In genomic region chr22:37803195-37803635, GRCh38 we compare ENCODE assay signal across 9 cellular contexts. TPM values are rescaled to one million over a fixed set of nuclear protein-coding genes. Genes with fewer than 3 reads are reported as not detected.
DNase-seq lines count a peak whose midpoint lies in the region; ATAC-seq lines count a peak whose summit lies in the region.
"Had no signal": no experiment of that assay in that cellular context is flagged by ENCODE, and none has a peak within 500 bp of the region (broad histone marks: within the 10 kb centered on the region; RNA-seq: fewer than 3 reads in every experiment).

No MANE protein-coding gene starts in this region.

- ATAC-seq in central memory CD8-positive, alpha-beta T cell (replicated peaks; ENCODE audit: extremely low read depth, poor library complexity, severe bottlenecking) = no peak
- no peak for ATAC-seq in naive thymus-derived CD8-positive, alpha-beta T cell
- ATAC-seq in GM21737 (IDR thresholded peaks at IDR 0.05; ENCODE audit: unreplicated experiment) = no peak
- no peak for ATAC-seq in GM19452 (IDR thresholded peaks at IDR 0.05; ENCODE audit: unreplicated experiment)

- H3K27me3 Mint-ChIP-seq in CD4-positive, alpha-beta memory T cell = peaks cover 24 to 28% of the 10 kb centered on the region in 2 donors
- peaks cover 56% of the 10 kb centered on the region for H3K27me3 Mint-ChIP-seq in central memory CD8-positive, alpha-beta T cell
- H3K27me3 Mint-ChIP-seq in naive thymus-derived CD8-positive, alpha-beta T cell = peaks cover 17 to 44% (median 40%) of the 10 kb centered on the region in 5 donors

- peaks cover 11% of the 10 kb centered on the region for H3K27me3 ChIP-seq in CD4-positive, alpha-beta memory T cell (ENCODE audit: insufficient read depth, low read length)

- no peaks in the 10 kb centered on the region for H3K9me3 Mint-ChIP-seq in CD4-positive, alpha-beta memory T cell
- no peaks in the 10 kb centered on the region for H3K9me3 Mint-ChIP-seq in central memory CD8-positive, alpha-beta T cell
- peaks cover 0 to 2% (median 0%) of the 10 kb centered on the region in 9 donors for H3K9me3 Mint-ChIP-seq in naive thymus-derived CD8-positive, alpha-beta T cell

- peak overlapping the region in 3 of 7 donors; percentile 8 to 66 (median 50) for H3K27ac Mint-ChIP-seq in CD4-positive, alpha-beta memory T cell
- H3K27ac Mint-ChIP-seq in central memory CD8-positive, alpha-beta T cell (ENCODE audit: low read depth) = no peak overlapping the region
- no peak overlapping the region for H3K27ac Mint-ChIP-seq in naive thymus-derived CD8-positive, alpha-beta T cell

- no peak for DNase-seq in CD4-positive, alpha-beta memory T cell
- DNase-seq in NCI-H146 treated with DMSO at 0.1 percent for 48 hours (lab: John Stamatoyannopoulos, UW; ENCODE audit: unreplicated experiment) = peak; percentile 53
- DNase-seq in central memory CD8-positive, alpha-beta T cell (ENCODE audit: low spot score in 2 of 2) = no peak
- no peak for DNase-seq in naive thymus-derived CD8-positive, alpha-beta T cell
- DNase-seq in NCI-H187 (lab: John Stamatoyannopoulos, UW) = no peak
- DNase-seq in amniotic stem cell (lab: John Stamatoyannopoulos, UW) = no peak
- DNase-seq: activated naive CD4-positive, alpha-beta T cell treated with anti-CD3 and anti-CD28 coated beads, Interleukin-2, amount 50 U/mL, for 16 hours had no signal

- peaks cover 16 to 51% (median 36%) of the 10 kb centered on the region in 4 donors for H3K4me1 Mint-ChIP-seq in CD4-positive, alpha-beta memory T cell
- H3K4me1 Mint-ChIP-seq in central memory CD8-positive, alpha-beta T cell = peaks cover 33% of the 10 kb centered on the region
- peaks cover 18 to 47% (median 38%) of the 10 kb centered on the region in 4 donors for H3K4me1 Mint-ChIP-seq in naive thymus-derived CD8-positive, alpha-beta T cell

- peak overlapping the region; percentile 16 to 36 for H3K4me3 ChIP-seq in CD4-positive, alpha-beta memory T cell (ENCODE audit: low read length in 2 of 2)

- H3K36me3 ChIP-seq in CD4-positive, alpha-beta memory T cell (ENCODE audit: insufficient read depth, low read length) = no peaks in the 10 kb centered on the region

- no peak overlapping the region for H3K27ac ChIP-seq in CD4-positive, alpha-beta memory T cell (ENCODE audit: low read depth, low read length)

- CTCF ChIA-PET in CD4-positive, alpha-beta memory T cell (lab: Charles Lee; ENCODE audit: partially characterized antibody) = no interaction called here

- H3K4me3 Mint-ChIP-seq in CD4-positive, alpha-beta memory T cell = peak overlapping the region; percentile 68 to 89 (median 79)
- H3K4me3 Mint-ChIP-seq in central memory CD8-positive, alpha-beta T cell = peak overlapping the region; percentile 59
- peak overlapping the region; percentile 57 to 83 (median 76) for H3K4me3 Mint-ChIP-seq in naive thymus-derived CD8-positive, alpha-beta T cell

- H3K36me3 Mint-ChIP-seq in CD4-positive, alpha-beta memory T cell = no peaks in the 10 kb centered on the region
- peaks cover 5% of the 10 kb centered on the region for H3K36me3 Mint-ChIP-seq in central memory CD8-positive, alpha-beta T cell (ENCODE audit: insufficient read depth)
- peaks cover 0 to 3% (median 0%) of the 10 kb centered on the region in 3 donors for H3K36me3 Mint-ChIP-seq in naive thymus-derived CD8-positive, alpha-beta T cell

- POLR2A ChIA-PET in CD4-positive, alpha-beta memory T cell (lab: Charles Lee; ENCODE audit: partially characterized antibody) = interaction anchor here (1.2 kb wide), 1 partner anchor 15 kb away, joined by 3 read pairs; no protein-coding TSS in a partner anchor
- POLR2A ChIA-PET in naive thymus-derived CD8-positive, alpha-beta T cell (lab: Charles Lee) = no interaction called here

- peaks cover 54% of the 10 kb centered on the region for H3K4me1 ChIP-seq in CD4-positive, alpha-beta memory T cell (ENCODE audit: insufficient read depth, low read length)

- no peaks in the 10 kb centered on the region for H3K9me3 ChIP-seq in CD4-positive, alpha-beta memory T cell (ENCODE audit: control insufficient read depth in 1 of 2, low read length in 2 of 2)

- intact Hi-C loops in CD4-positive, alpha-beta memory T cell (cut with micrococcal nuclease) = no loop called here

RNA-seq across cellular contexts. Expression of gene GCAT, which starts 4.5 kb away (rescaled TPM):
- 1 to 10 TPM; 3.4 to 4.4 TPM for total RNA-seq in CD4-positive, alpha-beta memory T cell
- 1 to 10 TPM; 2.9 to 6.8 TPM for polyA plus RNA-seq in CD4-positive, alpha-beta memory T cell
- 1 to 10 TPM; 1.8 to 2.3 TPM for total RNA-seq in naive thymus-derived CD8-positive, alpha-beta T cell
- 1 to 10 TPM; 4.0 to 7.6 (median 7.1) TPM for polyA plus RNA-seq in naive thymus-derived CD8-positive, alpha-beta T cell

RNA-seq across cellular contexts. Expression of gene GALR3, which starts 20.0 kb away (rescaled TPM):
- total RNA-seq in CD4-positive, alpha-beta memory T cell = not detected
- polyA plus RNA-seq in CD4-positive, alpha-beta memory T cell = not detected
- not detected for total RNA-seq in naive thymus-derived CD8-positive, alpha-beta T cell
- polyA plus RNA-seq in naive thymus-derived CD8-positive, alpha-beta T cell = not detected

RNA-seq across cellular contexts. Expression of gene ANKRD54, which starts 40.9 kb away (rescaled TPM):
- total RNA-seq in CD4-positive, alpha-beta memory T cell = 10 to 100 TPM; 21.6 to 22.7 TPM
- polyA plus RNA-seq in CD4-positive, alpha-beta memory T cell = 10 to 100 TPM; 11.0 to 13.4 TPM
- 10 to 100 TPM; 19.8 to 21.2 TPM for total RNA-seq in naive thymus-derived CD8-positive, alpha-beta T cell
- 10 to 100 TPM in 2 of 3 donors, 1 to 10 TPM in 1; 8.2 to 16.1 (median 13.9) TPM for polyA plus RNA-seq in naive thymus-derived CD8-positive, alpha-beta T cell

RNA-seq across cellular contexts. Expression of gene EIF3L, which starts 46.0 kb away (rescaled TPM):
- 100 to 1,000 TPM; 550 to 571 TPM for total RNA-seq in CD4-positive, alpha-beta memory T cell
- polyA plus RNA-seq in CD4-positive, alpha-beta memory T cell = 100 to 1,000 TPM; 226 to 364 TPM
- total RNA-seq in naive thymus-derived CD8-positive, alpha-beta T cell = 100 to 1,000 TPM; 509 to 544 TPM
- 100 to 1,000 TPM; 310 to 395 (median 322) TPM for polyA plus RNA-seq in naive thymus-derived CD8-positive, alpha-beta T cell
